In genomic region chr2:85593023-85593422, GRCh38 we compare ENCODE assay signal across 21 cellular contexts. TPM values are rescaled to one million over a fixed set of nuclear protein-coding genes. Genes with fewer than 3 reads are reported as not detected.
DNase-seq lines count a peak whose midpoint lies in the region; ATAC-seq and TF ChIP-seq lines count a peak whose summit lies in the region.
"Had no signal": no experiment of that assay in that cellular context is flagged by ENCODE, and none has a peak within 500 bp of the region (broad histone marks: within the 10 kb centered on the region; RNA-seq: fewer than 3 reads in every experiment).

No MANE protein-coding gene starts in this region.

- no peak for DNase-seq in activated naive CD4-positive, alpha-beta T cell treated with anti-CD3 and anti-CD28 coated beads for 36 hours
- no peak for DNase-seq in activated naive CD4-positive, alpha-beta T cell (lab: John Stamatoyannopoulos, UW)
- no peak for DNase-seq in RWPE1 (ENCODE audit: low spot score)
- DNase-seq in naive thymus-derived CD4-positive, alpha-beta T cell = no peak
- no peak for DNase-seq in stimulated activated effector memory CD8-positive, alpha-beta T cell treated with anti-CD3 and anti-CD28 coated beads, Interleukin-12 subunit alpha, Interleukin-12 subunit beta, amount 100 ng/mL, for 72 hours (ENCODE audit: low spot score in 2 of 2)
- no peak for DNase-seq in SW 1271 (lab: John Stamatoyannopoulos, UW)
- DNase-seq in MV-4-11 (lab: John Stamatoyannopoulos, UW) = no peak
- no peak for DNase-seq in brain microvascular endothelial cell
- DNase-seq: CD8-positive, alpha-beta T cell; Karpas-422; MM.1S; NCI-H1105 treated with DMSO at 0.1 percent for 48 hours; NCI-H1930; NCI-H2171; NCI-H446 treated with DMSO at 0.1 percent for 48 hours; NCI-H748 treated with DMSO at 0.1 percent for 48 hours; Right ventricle myocardium superior had no signal

- no peaks in the 10 kb centered on the region for H3K27me3 Mint-ChIP-seq in activated naive CD4-positive, alpha-beta T cell treated with anti-CD3 and anti-CD28 coated beads for 36 hours (ENCODE audit: low read depth)
- H3K27me3 Mint-ChIP-seq in naive thymus-derived CD4-positive, alpha-beta T cell = no peaks in the 10 kb centered on the region
- H3K27me3 Mint-ChIP-seq: B cell had no signal

- in situ Hi-C loops in brain microvascular endothelial cell (cut with HindIII; ENCODE audit: low pct_ligation_motif_present, low sequenced_read_pairs) = no loop called here

- intact Hi-C loops in activated naive CD4-positive, alpha-beta T cell treated with anti-CD3 and anti-CD28 coated beads for 36 hours (cut with micrococcal nuclease) = no loop called here
- intact Hi-C loops in naive thymus-derived CD4-positive, alpha-beta T cell (cut with micrococcal nuclease) = no loop called here

- TF ChIP-seq CTCF in RWPE1 (conservative IDR thresholded peaks at IDR 0.05; ENCODE audit: low read depth) = no peak
- TF ChIP-seq CTCF in brain microvascular endothelial cell (IDR thresholded peaks at IDR 0.05; ENCODE audit: low read depth, low read length, missing control alignments) = no peak

- peaks cover 0 to 8% (median 0%) of the 10 kb centered on the region in 3 experiments for H3K36me3 ChIP-seq in naive thymus-derived CD4-positive, alpha-beta T cell (ENCODE audit: control insufficient read depth in 2 of 3, insufficient read depth in 3 of 3, low read length in 3 of 3)
- peaks cover 15% of the 10 kb centered on the region for H3K36me3 ChIP-seq in brain microvascular endothelial cell (replicated peaks)

- peaks cover 3% of the 10 kb centered on the region for H3K36me3 Mint-ChIP-seq in activated naive CD4-positive, alpha-beta T cell treated with anti-CD3 and anti-CD28 coated beads for 36 hours (ENCODE audit: low read depth)
- peaks cover 0 to 6% (median 0%) of the 10 kb centered on the region in 5 donors for H3K36me3 Mint-ChIP-seq in naive thymus-derived CD4-positive, alpha-beta T cell
- peaks cover 24% of the 10 kb centered on the region for H3K36me3 Mint-ChIP-seq in stimulated activated effector memory CD8-positive, alpha-beta T cell treated with anti-CD3 and anti-CD28 coated beads, Interleukin-12 subunit alpha, Interleukin-12 subunit beta, amount 100 ng/mL, for 72 hours

- peaks cover 15 to 18% of the 10 kb centered on the region in 2 donors for H3K4me1 ChIP-seq in naive thymus-derived CD4-positive, alpha-beta T cell (ENCODE audit: control insufficient read depth in 2 of 2, insufficient read depth in 2 of 2, low read length in 2 of 2)

- POLR2A ChIA-PET in RWPE1 (lab: Yijun Ruan, JAX; ENCODE audit: low non-redundant PET) = no interaction called here
- POLR2A ChIA-PET in naive thymus-derived CD4-positive, alpha-beta T cell (lab: Charles Lee) = interaction anchor here (1.1 to 5.3 kb wide), 3 partner anchors 8 to 32 kb away, joined by 3 to 85 read pairs (median 27); partner anchors contain the start of genes GGCX, USP39 and VAMP5

- H3K9me3 Mint-ChIP-seq in activated naive CD4-positive, alpha-beta T cell treated with anti-CD3 and anti-CD28 coated beads for 36 hours = no peaks in the 10 kb centered on the region
- H3K9me3 Mint-ChIP-seq in naive thymus-derived CD4-positive, alpha-beta T cell = peaks cover 0 to 2% (median 0%) of the 10 kb centered on the region in 11 donors
- no peaks in the 10 kb centered on the region for H3K9me3 Mint-ChIP-seq in stimulated activated effector memory CD8-positive, alpha-beta T cell treated with anti-CD3 and anti-CD28 coated beads, Interleukin-12 subunit alpha, Interleukin-12 subunit beta, amount 100 ng/mL, for 72 hours
- H3K9me3 Mint-ChIP-seq: CD8-positive, alpha-beta T cell; GM23338 had no signal

- peak overlapping the region; percentile 22 for H3K27ac ChIP-seq in RWPE1
- no peak overlapping the region for H3K27ac ChIP-seq in naive thymus-derived CD4-positive, alpha-beta T cell (ENCODE audit: low read depth, low read length)
- H3K27ac ChIP-seq in brain microvascular endothelial cell = no peak overlapping the region
- H3K27ac ChIP-seq: HL-60 had no signal

- no peak overlapping the region for H3K4me3 Mint-ChIP-seq in activated naive CD4-positive, alpha-beta T cell treated with anti-CD3 and anti-CD28 coated beads for 36 hours
- H3K4me3 Mint-ChIP-seq in naive thymus-derived CD4-positive, alpha-beta T cell = peak overlapping the region in 1 of 10 donors; percentile 20
- no peak overlapping the region for H3K4me3 Mint-ChIP-seq in stimulated activated effector memory CD8-positive, alpha-beta T cell treated with anti-CD3 and anti-CD28 coated beads, Interleukin-12 subunit alpha, Interleukin-12 subunit beta, amount 100 ng/mL, for 72 hours
- H3K4me3 Mint-ChIP-seq: GM23338 had no signal

- no peak overlapping the region for H3K4me3 ChIP-seq in naive thymus-derived CD4-positive, alpha-beta T cell (ENCODE audit: low read length)
- H3K4me3 ChIP-seq in brain microvascular endothelial cell (ENCODE audit: low read depth, low read length) = no peak overlapping the region
- H3K4me3 ChIP-seq: GM23338 had no signal

- H3K27ac Mint-ChIP-seq in activated naive CD4-positive, alpha-beta T cell treated with anti-CD3 and anti-CD28 coated beads for 36 hours = peak overlapping the region; percentile 12
- peak overlapping the region in 5 of 9 donors; percentile 9 to 68 (median 60) for H3K27ac Mint-ChIP-seq in naive thymus-derived CD4-positive, alpha-beta T cell
- peak overlapping the region; percentile 20 for H3K27ac Mint-ChIP-seq in stimulated activated effector memory CD8-positive, alpha-beta T cell treated with anti-CD3 and anti-CD28 coated beads, Interleukin-12 subunit alpha, Interleukin-12 subunit beta, amount 100 ng/mL, for 72 hours
- H3K27ac Mint-ChIP-seq: CD8-positive, alpha-beta T cell; GM23338 had no signal

- H3K9me3 ChIP-seq in naive thymus-derived CD4-positive, alpha-beta T cell (ENCODE audit: control insufficient read depth in 2 of 3, low read length in 3 of 3) = no peaks in the 10 kb centered on the region

- CTCF ChIA-PET in activated naive CD4-positive, alpha-beta T cell treated with anti-CD3 and anti-CD28 coated beads for 36 hours (lab: Charles Lee) = interaction anchor here (0.6 to 1.2 kb wide), 2 partner anchors 19 to 235 kb away, joined by 3 to 4 read pairs; partner anchors contain the start of gene C2orf68
- CTCF ChIA-PET in RWPE1 (lab: Yijun Ruan, JAX) = interaction anchor here (1.0 kb wide), 1 partner anchor 12 kb away, joined by 3 read pairs; no protein-coding TSS in a partner anchor
- CTCF ChIA-PET in naive thymus-derived CD4-positive, alpha-beta T cell (lab: Charles Lee) = no interaction called here

- no peak for ATAC-seq in naive thymus-derived CD4-positive, alpha-beta T cell
- ATAC-seq in stimulated activated effector memory CD8-positive, alpha-beta T cell treated with anti-CD3 and anti-CD28 coated beads, Interleukin-12 subunit alpha, Interleukin-12 subunit beta, amount 100 ng/mL, for 72 hours = no peak
- ATAC-seq: CD8-positive, alpha-beta T cell; GM23338; Panc1 had no signal

- H3K27me3 ChIP-seq in naive thymus-derived CD4-positive, alpha-beta T cell (ENCODE audit: control insufficient read depth in 2 of 2, insufficient read depth in 2 of 2, low read length in 2 of 2) = no peaks in the 10 kb centered on the region
- no peaks in the 10 kb centered on the region for H3K27me3 ChIP-seq in brain microvascular endothelial cell (replicated peaks)

- H3K4me1 Mint-ChIP-seq in activated naive CD4-positive, alpha-beta T cell treated with anti-CD3 and anti-CD28 coated beads for 36 hours (ENCODE audit: low read depth) = peaks cover 31% of the 10 kb centered on the region
- peaks cover 29 to 60% (median 46%) of the 10 kb centered on the region in 7 donors for H3K4me1 Mint-ChIP-seq in naive thymus-derived CD4-positive, alpha-beta T cell
- peaks cover 41% of the 10 kb centered on the region for H3K4me1 Mint-ChIP-seq in stimulated activated effector memory CD8-positive, alpha-beta T cell treated with anti-CD3 and anti-CD28 coated beads, Interleukin-12 subunit alpha, Interleukin-12 subunit beta, amount 100 ng/mL, for 72 hours

RNA-seq across cellular contexts. Expression of gene RNF181, which starts 2.5 kb away (rescaled TPM):
- total RNA-seq in activated naive CD4-positive, alpha-beta T cell treated with anti-CD3 and anti-CD28 coated beads for 36 hours = 10 to 100 TPM; 86.8 to 96.1 TPM
- total RNA-seq in naive thymus-derived CD4-positive, alpha-beta T cell = 100 to 1,000 TPM in 1 of 5 experiments, 10 to 100 TPM in 4; 38.5 to 118 (median 61.4) TPM
- polyA plus RNA-seq in naive thymus-derived CD4-positive, alpha-beta T cell = 100 to 1,000 TPM; 168 to 175 TPM

RNA-seq across cellular contexts. Expression of gene VAMP5, which starts 8.8 kb away (rescaled TPM):
- total RNA-seq in activated naive CD4-positive, alpha-beta T cell treated with anti-CD3 and anti-CD28 coated beads for 36 hours = 10 to 100 TPM; 18.4 to 21.8 TPM
- total RNA-seq in naive thymus-derived CD4-positive, alpha-beta T cell = 10 to 100 TPM; 25.6 to 73.8 (median 35.1) TPM
- polyA plus RNA-seq in naive thymus-derived CD4-positive, alpha-beta T cell = 100 to 1,000 TPM; 115 to 121 TPM

RNA-seq across cellular contexts. Expression of gene TMEM150A, which starts 9.5 kb away (rescaled TPM):
- total RNA-seq in activated naive CD4-positive, alpha-beta T cell treated with anti-CD3 and anti-CD28 coated beads for 36 hours = under 1 TPM; 0.55 to 0.67 TPM
- total RNA-seq in naive thymus-derived CD4-positive, alpha-beta T cell = 10 to 100 TPM in 3 of 5 experiments, 1 to 10 TPM in 2; 5.1 to 17.8 (median 11.2) TPM
- polyA plus RNA-seq in naive thymus-derived CD4-positive, alpha-beta T cell = 10 to 100 TPM; 11.1 to 15.4 TPM

RNA-seq across cellular contexts. Expression of gene VAMP8, which starts 15.6 kb away (rescaled TPM):
- total RNA-seq in activated naive CD4-positive, alpha-beta T cell treated with anti-CD3 and anti-CD28 coated beads for 36 hours = 100 to 1,000 TPM in 1 of 2 experiments, 10 to 100 TPM in 1; 98.7 to 102 TPM
- 100 to 1,000 TPM in 2 of 5 experiments, 10 to 100 TPM in 3; 55.1 to 137 (median 83.2) TPM for total RNA-seq in naive thymus-derived CD4-positive, alpha-beta T cell
- 100 to 1,000 TPM; 312 to 347 TPM for polyA plus RNA-seq in naive thymus-derived CD4-positive, alpha-beta T cell

RNA-seq across cellular contexts. Expression of gene C2orf68, which starts 18.8 kb away (rescaled TPM):
- 10 to 100 TPM; 29.3 to 31.0 TPM for total RNA-seq in activated naive CD4-positive, alpha-beta T cell treated with anti-CD3 and anti-CD28 coated beads for 36 hours
- total RNA-seq in naive thymus-derived CD4-positive, alpha-beta T cell = 10 to 100 TPM; 40.9 to 92.1 (median 51.6) TPM
- 10 to 100 TPM; 24.9 to 26.6 TPM for polyA plus RNA-seq in naive thymus-derived CD4-positive, alpha-beta T cell
